Comparison of ENCODE assay signal across 8 cellular contexts in the genomic region with DNA sequence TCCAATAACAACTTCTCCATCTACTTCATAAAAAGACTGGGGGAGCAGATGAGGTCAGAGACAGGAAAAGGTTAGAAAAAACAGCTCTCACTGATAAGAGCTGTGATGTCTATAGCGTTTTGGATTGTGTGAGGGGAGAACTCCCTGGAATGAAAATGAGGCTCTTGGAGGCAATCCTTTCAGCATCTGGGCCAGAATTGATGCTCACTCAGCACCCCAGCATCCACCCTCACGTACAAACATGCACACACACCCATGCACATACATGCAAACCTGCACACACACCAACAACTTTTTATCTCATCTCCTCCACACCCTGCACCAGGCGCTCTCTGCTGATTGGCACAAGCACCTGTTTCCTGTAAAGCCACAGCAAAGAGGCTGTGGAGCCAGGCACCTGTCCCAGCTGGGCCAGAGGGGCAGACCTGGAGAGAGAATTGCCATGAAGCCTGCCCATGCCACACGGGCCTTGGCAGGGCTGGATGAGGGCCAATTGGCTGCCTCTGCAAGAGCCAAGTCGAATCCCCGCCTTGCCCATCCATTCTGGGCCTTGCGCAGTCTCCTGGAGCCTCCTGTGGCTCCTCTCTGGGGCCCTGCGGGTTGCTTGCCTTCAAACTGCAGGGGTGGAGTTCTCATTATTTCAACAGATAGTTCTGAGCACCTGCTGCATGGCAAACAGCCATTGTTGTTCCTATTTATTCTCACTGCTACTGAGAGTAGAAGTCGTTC. TPM values are rescaled to one million over a fixed set of nuclear protein-coding genes. Genes with fewer than 3 reads are reported as not detected.
DNase-seq lines count a peak whose midpoint lies in the region; ATAC-seq, FAIRE-seq and TF ChIP-seq lines count a peak whose summit lies in the region.

No MANE protein-coding gene starts in this region.

- H3K27ac Mint-ChIP-seq in natural killer cell treated with Interleukin-12 subunit alpha and Interleukin-12 subunit beta and Interleukin-15 and Interleukin-18, amount 100 ng/mL, for 72 hours, result peak overlapping the region; percentile 31 to 39

- no peak overlapping the region for H3K4me3 Mint-ChIP-seq in natural killer cell treated with Interleukin-12 subunit alpha and Interleukin-12 subunit beta and Interleukin-15 and Interleukin-18, amount 100 ng/mL, for 72 hours

- FAIRE-seq in GM19239 (lab: Jason Lieb, UNC), result peak; percentile 56
- FAIRE-seq in H54 (lab: Jason Lieb, UNC), result no peak

- H3K36me3 Mint-ChIP-seq in natural killer cell treated with Interleukin-12 subunit alpha and Interleukin-12 subunit beta and Interleukin-15 and Interleukin-18, amount 100 ng/mL, for 72 hours, result peaks cover 13% of the 10 kb centered on the region

- peaks cover 8 to 19% of the 10 kb centered on the region in 2 donors for H3K4me1 Mint-ChIP-seq in natural killer cell treated with Interleukin-12 subunit alpha and Interleukin-12 subunit beta and Interleukin-15 and Interleukin-18, amount 100 ng/mL, for 72 hours (ENCODE audit: low read depth in 2 of 2)

- no peaks in the 10 kb centered on the region for H3K9me3 Mint-ChIP-seq in natural killer cell treated with Interleukin-12 subunit alpha and Interleukin-12 subunit beta and Interleukin-15 and Interleukin-18, amount 100 ng/mL, for 72 hours

- TF ChIP-seq POLR2A in H54 (IDR thresholded peaks at IDR 0.05; ENCODE audit: low read depth, low read length), result no peak

- peak in 1 of 2 donors; percentile 40 for ATAC-seq in natural killer cell treated with Interleukin-12 subunit alpha and Interleukin-12 subunit beta and Interleukin-15 and Interleukin-18, amount 100 ng/mL, for 72 hours
- ATAC-seq in HG03342 (IDR thresholded peaks at IDR 0.05; ENCODE audit: unreplicated experiment), result no peak

- H3K27me3 Mint-ChIP-seq in natural killer cell treated with Interleukin-12 subunit alpha and Interleukin-12 subunit beta and Interleukin-15 and Interleukin-18, amount 100 ng/mL, for 72 hours, result no peaks in the 10 kb centered on the region

- DNase-seq in GM19239 (ENCODE audit: insufficient read length, low spot score) (no peak), NCI-H748 (lab: John Stamatoyannopoulos, UW; ENCODE audit: unreplicated experiment) (peak; percentile 92), epidermal melanocyte (ENCODE audit: insufficient read length, low spot score) (no peak), H54 (ENCODE audit: insufficient read length, low spot score) (no peak), MV-4-11 (lab: John Stamatoyannopoulos, UW) (no peak)
- peak; percentile 74 for DNase-seq in activated effector memory CD4-positive, alpha-beta T cell treated with anti-CD3 and anti-CD28 coated beads, Interleukin-2, amount 50 U/mL, for 16 hours
- no peak for DNase-seq in natural killer cell treated with Interleukin-12 subunit alpha and Interleukin-12 subunit beta and Interleukin-15 and Interleukin-18, amount 100 ng/mL, for 72 hours (ENCODE audit: low spot score)

RNA-seq across cellular contexts. Expression of gene SYNE3, which starts 53.1 kb away (rescaled TPM):
- 10 to 100 TPM; 46.9 to 62.4 TPM for total RNA-seq in natural killer cell treated with Interleukin-12 subunit alpha and Interleukin-12 subunit beta and Interleukin-15 and Interleukin-18, amount 100 ng/mL, for 72 hours

Comparison
In these comparisons a context has a peak if more than half of its experiments do, and no peak if none do; other contexts are left out.
1. DNase-seq: peak in NCI-H748 (single experiment) and activated effector memory CD4-positive, alpha-beta T cell treated with anti-CD3 and anti-CD28 coated beads, Interleukin-2, amount 50 U/mL, for 16 hours (single experiment); none in GM19239 (single experiment), natural killer cell treated with Interleukin-12 subunit alpha and Interleukin-12 subunit beta and Interleukin-15 and Interleukin-18, amount 100 ng/mL, for 72 hours (single experiment), epidermal melanocyte (single experiment), H54 (single experiment) and MV-4-11 (single experiment).